ENCODE assay signal across 23 cellular contexts in the genomic region with DNA sequence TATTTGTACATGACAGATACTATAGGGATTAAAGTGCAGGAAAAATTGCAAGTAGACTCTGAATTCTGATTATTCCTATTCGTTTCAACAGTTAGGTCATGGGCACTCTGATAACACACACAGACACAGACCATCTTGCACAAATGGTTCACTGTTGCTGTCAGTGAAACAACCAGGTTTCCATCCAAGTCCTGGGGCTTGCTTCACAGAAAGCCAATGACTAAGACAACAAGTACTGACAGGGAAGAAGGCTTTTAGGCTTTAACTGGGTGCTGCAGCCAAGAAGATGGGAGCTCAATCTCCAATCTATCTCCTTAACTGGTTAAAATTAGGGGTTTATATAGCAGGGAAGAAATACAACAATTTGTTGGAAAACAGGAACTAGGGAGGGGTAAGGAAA.
"Had no signal": no experiment of that assay in that cellular context is flagged by ENCODE, and none has a peak within 500 bp of the region (broad histone marks: within the 10 kb centered on the region; RNA-seq: fewer than 3 reads in every experiment).

No MANE protein-coding gene starts in this region.

- H3K4me1 ChIP-seq: adrenal gland, breast epithelium, parathyroid adenoma, spleen had no signal

- ATAC-seq: activated naive CD4-positive, alpha-beta T cell treated with anti-CD3 and anti-CD28 coated beads, Interleukin-2, amount 50 U/mL, for 72 hours; gastrocnemius medialis; left lobe of liver; natural killer cell treated with Interleukin-12 subunit alpha and Interleukin-12 subunit beta and Interleukin-15 and Interleukin-18, amount 100 ng/mL, for 72 hours; stimulated activated naive B cell treated with anti-CD40 and anti-IgM and Interleukin-4, amounts not matched to agents 10 μg/mL and 1 μg/mL and 100 μg/mL, for 72 hours had no signal

- H3K79me2 ChIP-seq: parathyroid adenoma had no signal

- DNase-seq: activated CD4-positive, CD25-positive, alpha-beta regulatory T cell; activated gamma-delta T cell treated with Interleukin-2 at 50 U/mL for 16 hours; cerebellar nuclear complex; effector memory CD4-positive, alpha-beta T cell; gastrocnemius medialis; head of caudate nucleus; kidney; spleen; stimulated activated CD4-positive, alpha-beta T cell treated with anti-CD3 and anti-CD28 coated beads, Interleukin-4, amount 100 ng/mL, for 4 hours; stimulated activated naive B cell treated with anti-CD40 and anti-IgM and Interleukin-4, amounts not matched to agents 10 μg/mL and 1 μg/mL and 100 μg/mL, for 72 hours; T-helper 1 cell; T-helper 9 cell; upper lobe of left lung had no signal

- H3K9me3 ChIP-seq: adrenal gland, breast epithelium, gastrocnemius medialis, neutrophil, spleen, thoracic aorta, upper lobe of left lung had no signal

- H3K4me3 ChIP-seq: adrenal gland, breast epithelium, gastrocnemius medialis, lung, spleen, thoracic aorta, upper lobe of left lung had no signal

- H3K27me3 ChIP-seq: adrenal gland, breast epithelium, gastrocnemius medialis, neutrophil, spleen, upper lobe of left lung had no signal

- H3K9ac ChIP-seq: parathyroid adenoma had no signal

- H3K36me3 Mint-ChIP-seq: activated naive CD4-positive, alpha-beta T cell treated with anti-CD3 and anti-CD28 coated beads, Interleukin-2, amount 50 U/mL, for 72 hours; mesothelial cell of epicardium; natural killer cell treated with Interleukin-12 subunit alpha and Interleukin-12 subunit beta and Interleukin-15 and Interleukin-18, amount 100 ng/mL, for 72 hours; stimulated activated naive B cell treated with anti-CD40 and anti-IgM and Interleukin-4, amounts not matched to agents 10 μg/mL and 1 μg/mL and 100 μg/mL, for 72 hours had no signal

- H3K4me3 Mint-ChIP-seq: mesothelial cell of epicardium; natural killer cell treated with Interleukin-12 subunit alpha and Interleukin-12 subunit beta and Interleukin-15 and Interleukin-18, amount 100 ng/mL, for 72 hours; stimulated activated naive B cell treated with anti-CD40 and anti-IgM and Interleukin-4, amounts not matched to agents 10 μg/mL and 1 μg/mL and 100 μg/mL, for 72 hours had no signal

- H2AFZ ChIP-seq: parathyroid adenoma had no signal

- H3K27ac Mint-ChIP-seq: mesothelial cell of epicardium; natural killer cell treated with Interleukin-12 subunit alpha and Interleukin-12 subunit beta and Interleukin-15 and Interleukin-18, amount 100 ng/mL, for 72 hours; stimulated activated naive B cell treated with anti-CD40 and anti-IgM and Interleukin-4, amounts not matched to agents 10 μg/mL and 1 μg/mL and 100 μg/mL, for 72 hours had no signal

- H3K4me1 Mint-ChIP-seq: mesothelial cell of epicardium had no signal

- H3K27ac ChIP-seq: adrenal gland, breast epithelium, gastrocnemius medialis, neutrophil, parathyroid adenoma, spleen, thoracic aorta, upper lobe of left lung had no signal

- H3K27me3 Mint-ChIP-seq: stimulated activated naive B cell treated with anti-CD40 and anti-IgM and Interleukin-4, amounts not matched to agents 10 μg/mL and 1 μg/mL and 100 μg/mL, for 72 hours had no signal

- H3K36me3 ChIP-seq: adrenal gland, breast epithelium, gastrocnemius medialis, neutrophil, spleen, thoracic aorta, upper lobe of left lung had no signal

- H3K9me3 Mint-ChIP-seq: activated naive CD4-positive, alpha-beta T cell treated with anti-CD3 and anti-CD28 coated beads, Interleukin-2, amount 50 U/mL, for 72 hours; mesothelial cell of epicardium; natural killer cell treated with Interleukin-12 subunit alpha and Interleukin-12 subunit beta and Interleukin-15 and Interleukin-18, amount 100 ng/mL, for 72 hours; stimulated activated naive B cell treated with anti-CD40 and anti-IgM and Interleukin-4, amounts not matched to agents 10 μg/mL and 1 μg/mL and 100 μg/mL, for 72 hours had no signal
